Comparison of ENCODE assay signal across 12 cellular contexts in genomic region chr12:50567926-50568325, GRCh38.
DNase-seq lines count a peak whose midpoint lies in the region; ATAC-seq and TF ChIP-seq lines count a peak whose summit lies in the region.
"Had no signal": no experiment of that assay in that cellular context is flagged by ENCODE, and none has a peak within 500 bp of the region (broad histone marks: within the 10 kb centered on the region; RNA-seq: fewer than 3 reads in every experiment).

No MANE protein-coding gene starts in this region.

- H3K36me3 Mint-ChIP-seq in activated T-cell treated with anti-CD3 and anti-CD28 coated beads, Interleukin-2, amount 50 U/mL, for 72 hours (ENCODE audit: insufficient read depth in 2 of 2), result peaks cover 0 to 10% of the 10 kb centered on the region in 2 donors
- peaks cover 14% of the 10 kb centered on the region for H3K36me3 Mint-ChIP-seq in dendritic cell treated with granulocyte-macrophage colony-stimulating factor and Interleukin-4, amounts not matched to agents 40 ng/mL and 50 ng/mL, for 4 days (ENCODE audit: low read depth)

- H3K4me1 ChIP-seq in mucosa of stomach (ENCODE audit: control insufficient read depth, insufficient read depth, low read length) (peaks cover 35% of the 10 kb centered on the region), transverse colon (peaks cover 15 to 69% (median 43%) of the 10 kb centered on the region in 4 donors)

- H3K4me3 Mint-ChIP-seq in activated T-cell treated with anti-CD3 and anti-CD28 coated beads, Interleukin-2, amount 50 U/mL, for 72 hours, result no peak overlapping the region
- H3K4me3 Mint-ChIP-seq in dendritic cell treated with granulocyte-macrophage colony-stimulating factor and Interleukin-4, amounts not matched to agents 40 ng/mL and 50 ng/mL, for 4 days, result no peak overlapping the region

- ATAC-seq in activated T-cell treated with anti-CD3 and anti-CD28 coated beads, Interleukin-2, amount 50 U/mL, for 72 hours (replicated peaks in 1 of 2), result no peak

- TF ChIP-seq EP300 in transverse colon (IDR thresholded peaks at IDR 0.05; ENCODE audit: low read depth), result no peak

- no peaks in the 10 kb centered on the region for H3K27me3 Mint-ChIP-seq in activated T-cell treated with anti-CD3 and anti-CD28 coated beads, Interleukin-2, amount 50 U/mL, for 72 hours (ENCODE audit: low read depth)
- no peaks in the 10 kb centered on the region for H3K27me3 Mint-ChIP-seq in dendritic cell treated with granulocyte-macrophage colony-stimulating factor and Interleukin-4, amounts not matched to agents 40 ng/mL and 50 ng/mL, for 4 days

- peak overlapping the region; percentile 45 for H3K27ac Mint-ChIP-seq in activated T-cell treated with anti-CD3 and anti-CD28 coated beads, Interleukin-2, amount 50 U/mL, for 72 hours
- peak overlapping the region; percentile 77 for H3K27ac Mint-ChIP-seq in dendritic cell treated with granulocyte-macrophage colony-stimulating factor and Interleukin-4, amounts not matched to agents 40 ng/mL and 50 ng/mL, for 4 days

- intact Hi-C loops in dendritic cell treated with granulocyte-macrophage colony-stimulating factor and Interleukin-4, amounts not matched to agents 40 ng/mL and 50 ng/mL, for 4 days (cut with micrococcal nuclease), result no loop called here
- intact Hi-C loops in transverse colon (cut with DNase I; ENCODE audit: low total_unique reads), result no loop called here

- in situ Hi-C loops in transverse colon (cut with MboI; ENCODE audit: low pct_ligation_motif_present in 1 of 4, low pct_unique_long_range_greater_than_20kb in 1 of 4, low sequenced_read_pairs in 3 of 4), result loop anchor here in 1 of 4 donors (25.0 kb wide), 1 partner anchor 106 kb away; no protein-coding TSS in a partner anchor

- no peak for TF ChIP-seq CTCF in transverse colon (IDR thresholded peaks at IDR 0.05)

- H3K4me1 Mint-ChIP-seq in activated T-cell treated with anti-CD3 and anti-CD28 coated beads, Interleukin-2, amount 50 U/mL, for 72 hours (ENCODE audit: low read depth), result peaks cover 56% of the 10 kb centered on the region
- peaks cover 79% of the 10 kb centered on the region for H3K4me1 Mint-ChIP-seq in dendritic cell treated with granulocyte-macrophage colony-stimulating factor and Interleukin-4, amounts not matched to agents 40 ng/mL and 50 ng/mL, for 4 days (ENCODE audit: low read depth)

- peak overlapping the region; percentile 31 for H3K9ac ChIP-seq in mucosa of stomach (ENCODE audit: low read length)

- H3K9me3 Mint-ChIP-seq in activated T-cell treated with anti-CD3 and anti-CD28 coated beads, Interleukin-2, amount 50 U/mL, for 72 hours, result no peaks in the 10 kb centered on the region
- no peaks in the 10 kb centered on the region for H3K9me3 Mint-ChIP-seq in dendritic cell treated with granulocyte-macrophage colony-stimulating factor and Interleukin-4, amounts not matched to agents 40 ng/mL and 50 ng/mL, for 4 days

- no peak for TF ChIP-seq POLR2A in transverse colon (IDR thresholded peaks at IDR 0.05)

- no peaks in the 10 kb centered on the region for H3K9me3 ChIP-seq in mucosa of stomach (ENCODE audit: control insufficient read depth, low read length)
- H3K9me3 ChIP-seq in transverse colon, result no peaks in the 10 kb centered on the region

- DNase-seq in activated T-cell treated with anti-CD3 and anti-CD28 coated beads, Interleukin-2, amount 50 U/mL, for 72 hours, result no peak
- DNase-seq in activated T-cell treated with anti-CD3 and anti-CD28 coated beads, Interleukin-2, amount 50 U/mL, for 48 hours, result no peak
- no peak for DNase-seq in transverse colon
- DNase-seq in DMS79 (lab: John Stamatoyannopoulos, UW), result no peak
- no peak for DNase-seq in GM03348 (ENCODE audit: low spot score)
- DNase-seq in activated CD4-positive, alpha-beta T cell treated with anti-CD3 and anti-CD28 coated beads for 48 hours, result no peak
- DNase-seq: ACHN; activated CD8-positive, alpha-beta memory T cell treated with anti-CD3 and anti-CD28 coated beads, Interleukin-2, amount 50 U/mL, for 48 hours; NCI-H1694; SIG-M5 had no signal

- H3K36me3 ChIP-seq in mucosa of stomach (ENCODE audit: control insufficient read depth, insufficient read depth, low read length) (no peaks in the 10 kb centered on the region), transverse colon (no peaks in the 10 kb centered on the region)

- 21 to 40% methylated on average over 1 of the region's 1 CpG for WGBS in transverse colon (ENCODE audit: low coverage in 1 of 2), 2 donors

- H3K4me3 ChIP-seq in mucosa of stomach (ENCODE audit: low read length), result no peak overlapping the region
- H3K4me3 ChIP-seq in transverse colon, result no peak overlapping the region

- H3K27me3 ChIP-seq in mucosa of stomach (ENCODE audit: control insufficient read depth, insufficient read depth, low read length) (no peaks in the 10 kb centered on the region), transverse colon (no peaks in the 10 kb centered on the region)

- peak overlapping the region; percentile 62 to 76 (median 74) for H3K27ac ChIP-seq in transverse colon
